In the genomic region with DNA sequence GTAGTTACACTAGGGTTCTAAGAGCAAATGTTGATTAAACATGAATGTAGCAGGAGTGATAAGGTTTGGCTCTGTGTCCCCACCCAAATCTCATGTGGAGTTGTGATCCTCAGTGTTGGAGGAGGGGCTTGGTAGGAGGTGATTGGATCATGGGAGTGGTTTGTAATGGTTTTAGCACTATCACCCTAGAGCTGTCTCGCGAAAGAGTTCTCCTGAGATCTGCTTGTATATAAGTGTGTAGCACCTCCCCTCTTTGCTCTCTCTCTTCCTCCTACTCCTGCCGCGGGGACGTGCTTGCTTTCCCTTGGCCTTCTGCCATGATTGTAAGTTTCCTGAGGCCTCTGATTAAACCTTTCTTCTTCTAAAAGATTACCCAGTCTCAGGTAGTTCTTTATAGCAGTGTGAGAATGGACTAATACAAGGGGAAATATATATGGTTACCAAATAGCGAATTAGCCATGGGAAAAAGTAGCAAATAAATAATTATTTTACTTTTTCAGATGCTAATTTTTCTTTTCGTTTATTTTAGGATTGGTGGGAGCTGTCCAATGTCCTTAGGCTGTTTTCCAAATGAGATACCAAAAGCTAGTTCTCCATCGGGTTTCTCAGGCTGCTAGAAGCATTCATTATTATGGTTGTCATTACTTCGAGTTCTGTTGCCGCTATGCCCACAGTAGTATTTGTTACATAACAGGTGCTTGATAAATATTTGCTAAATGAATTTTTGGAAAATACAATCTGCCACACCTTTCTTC, we compare ENCODE assay signal across 1 cellular context.
TF ChIP-seq lines count a peak whose summit lies in the region.

No MANE protein-coding gene starts in this region.

TF ChIP-seq in WTC11, 78 proteins besides CTCF, POLR2A, EP300 and RAD21 (continued from another document):
- TF ChIP-seq, protein P1, sequence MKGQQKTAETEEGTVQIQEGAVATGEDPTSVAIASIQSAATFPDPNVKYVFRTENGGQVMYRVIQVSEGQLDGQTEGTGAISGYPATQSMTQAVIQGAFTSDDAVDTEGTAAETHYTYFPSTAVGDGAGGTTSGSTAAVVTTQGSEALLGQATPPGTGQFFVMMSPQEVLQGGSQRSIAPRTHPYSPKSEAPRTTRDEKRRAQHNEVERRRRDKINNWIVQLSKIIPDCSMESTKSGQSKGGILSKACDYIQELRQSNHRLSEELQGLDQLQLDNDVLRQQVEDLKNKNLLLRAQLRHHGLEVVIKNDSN (CRISPR knock-in tag; IDR thresholded peaks at IDR 0.05): no peak
- TF ChIP-seq ATF1 (CRISPR knock-in tag; IDR thresholded peaks at IDR 0.05) (no peak), CBFB (CRISPR knock-in tag; IDR thresholded peaks at IDR 0.05; ENCODE audit: low read depth) (no peak)
TF ChIP-seq in WTC11: peak in this region for 1.
